In genomic region chr3:155069729-155070128, GRCh38 we compare ENCODE assay signal across 17 cellular contexts. TPM values are rescaled to one million over a fixed set of nuclear protein-coding genes. Genes with fewer than 3 reads are reported as not detected.
A peak's percentile ranks its signal among the peaks of the same experiment; 100 is the strongest.
DNase-seq lines count a peak whose midpoint lies in the region; ATAC-seq, FAIRE-seq and TF ChIP-seq lines count a peak whose summit lies in the region.
"Had no signal": no experiment of that assay in that cellular context is flagged by ENCODE, and none has a peak within 500 bp of the region (broad histone marks: within the 10 kb centered on the region; RNA-seq: fewer than 3 reads in every experiment).

No MANE protein-coding gene starts in this region.

- no peak for FAIRE-seq in HTR-8/SVneo (lab: Jason Lieb, UNC)
- FAIRE-seq: A549 had no signal

- no peaks in the 10 kb centered on the region for H3K4me1 Mint-ChIP-seq in T-helper 2 cell treated with Interferon-gamma antibody and Interleukin-4, amounts not matched to agents 5 μg/mL and 100 μg/mL, for 36 hours (ENCODE audit: low read depth)
- H3K4me1 Mint-ChIP-seq: activated CD4-positive, alpha-beta memory T cell treated with anti-CD3 and anti-CD28 coated beads, Interleukin-2, amount 10 ng/mL, durations not matched to agents 7 days and 5 days; H9 had no signal

- H3K36me3 ChIP-seq in ACC112 (ENCODE audit: insufficient read depth, low read length) (no peaks in the 10 kb centered on the region), brain microvascular endothelial cell (replicated peaks) (no peaks in the 10 kb centered on the region), kidney epithelial cell (ENCODE audit: control insufficient read depth, insufficient read depth, low read length) (no peaks in the 10 kb centered on the region)

- no peaks in the 10 kb centered on the region for H3K9me3 Mint-ChIP-seq in T-helper 2 cell treated with Interferon-gamma antibody and Interleukin-4, amounts not matched to agents 5 μg/mL and 100 μg/mL, for 36 hours
- H3K9me3 Mint-ChIP-seq: activated CD4-positive, alpha-beta memory T cell treated with anti-CD3 and anti-CD28 coated beads, Interleukin-2, amount 10 ng/mL, durations not matched to agents 7 days and 5 days; H9 had no signal

- H3K27ac Mint-ChIP-seq in T-helper 2 cell treated with Interferon-gamma antibody and Interleukin-4, amounts not matched to agents 5 μg/mL and 100 μg/mL, for 36 hours = no peak overlapping the region
- H3K27ac Mint-ChIP-seq: activated CD4-positive, alpha-beta memory T cell treated with anti-CD3 and anti-CD28 coated beads, Interleukin-2, amount 10 ng/mL, durations not matched to agents 7 days and 5 days; effector memory CD8-positive, alpha-beta T cell; H9 had no signal

- intact Hi-C loops in head of caudate nucleus (cut with DNase I) = no loop called here

- H2AFZ ChIP-seq in ACC112 (ENCODE audit: low read length, unreplicated experiment) = peak overlapping the region; percentile 80

- no peaks in the 10 kb centered on the region for H3K27me3 Mint-ChIP-seq in T-helper 2 cell treated with Interferon-gamma antibody and Interleukin-4, amounts not matched to agents 5 μg/mL and 100 μg/mL, for 36 hours (ENCODE audit: low read depth)
- H3K27me3 Mint-ChIP-seq: activated CD4-positive, alpha-beta memory T cell treated with anti-CD3 and anti-CD28 coated beads, Interleukin-2, amount 10 ng/mL, durations not matched to agents 7 days and 5 days; effector memory CD8-positive, alpha-beta T cell had no signal

- H3K27me3 ChIP-seq in ACC112 (ENCODE audit: insufficient read depth, low read length) = no peaks in the 10 kb centered on the region
- H3K27me3 ChIP-seq in brain microvascular endothelial cell (replicated peaks) = no peaks in the 10 kb centered on the region
- H3K27me3 ChIP-seq in kidney epithelial cell (ENCODE audit: control insufficient read depth, insufficient read depth, low read length) = no peaks in the 10 kb centered on the region

- no peaks in the 10 kb centered on the region for H3K79me2 ChIP-seq in ACC112 (ENCODE audit: control insufficient read depth, insufficient read depth, low read length, unreplicated experiment)

- H3K27ac ChIP-seq in ACC112 (ENCODE audit: low read depth, low read length) (peak overlapping the region; percentile 99), brain microvascular endothelial cell (peak overlapping the region; percentile 96)
- H3K27ac ChIP-seq: A549 had no signal

- ATAC-seq in GM21786 (IDR thresholded peaks at IDR 0.05; ENCODE audit: unreplicated experiment) (no peak), GM19467 (IDR thresholded peaks at IDR 0.05; ENCODE audit: unreplicated experiment) (no peak)
- ATAC-seq: A549; effector memory CD8-positive, alpha-beta T cell; left colon had no signal

- TF ChIP-seq CTCF in brain microvascular endothelial cell (IDR thresholded peaks at IDR 0.05; ENCODE audit: low read depth, low read length, missing control alignments) (no peak), kidney epithelial cell (IDR thresholded peaks at IDR 0.05; ENCODE audit: insufficient read depth, low read length, poor library complexity, severe bottlenecking) (no peak)

- H3K4me3 Mint-ChIP-seq in T-helper 2 cell treated with Interferon-gamma antibody and Interleukin-4, amounts not matched to agents 5 μg/mL and 100 μg/mL, for 36 hours = no peak overlapping the region
- H3K4me3 Mint-ChIP-seq: activated CD4-positive, alpha-beta memory T cell treated with anti-CD3 and anti-CD28 coated beads, Interleukin-2, amount 10 ng/mL, durations not matched to agents 7 days and 5 days; effector memory CD8-positive, alpha-beta T cell; H9; nephron had no signal

- peaks cover 52% of the 10 kb centered on the region for H3K4me1 ChIP-seq in ACC112 (ENCODE audit: control insufficient read depth, insufficient read depth, low read length, unreplicated experiment)
- H3K4me1 ChIP-seq: A549 had no signal

- H3K4me3 ChIP-seq in ACC112 (ENCODE audit: low read depth, low read length) (no peak overlapping the region), brain microvascular endothelial cell (ENCODE audit: low read depth, low read length) (no peak overlapping the region), kidney epithelial cell (ENCODE audit: low read depth, low read length) (no peak overlapping the region)
- H3K4me3 ChIP-seq: A549 had no signal

- in situ Hi-C loops in brain microvascular endothelial cell (cut with HindIII; ENCODE audit: low pct_ligation_motif_present, low sequenced_read_pairs) = no loop called here

- H3K36me3 Mint-ChIP-seq in T-helper 2 cell treated with Interferon-gamma antibody and Interleukin-4, amounts not matched to agents 5 μg/mL and 100 μg/mL, for 36 hours (ENCODE audit: low read depth) = no peaks in the 10 kb centered on the region

- DNase-seq in HTR-8/SVneo (ENCODE audit: insufficient read length, low spot score) (peak; percentile 29), brain microvascular endothelial cell (peak; percentile 75), kidney epithelial cell (ENCODE audit: low read depth) (peak; percentile 21), head of caudate nucleus (no peak)
- no peak for DNase-seq in T-helper 2 cell treated with Interferon-gamma antibody and Interleukin-4, amounts not matched to agents 5 μg/mL and 100 μg/mL, for 36 hours (ENCODE audit: low spot score)
- DNase-seq: activated CD4-positive, alpha-beta memory T cell treated with anti-CD3 and anti-CD28 coated beads, Interleukin-2, amount 10 ng/mL, durations not matched to agents 7 days and 5 days; effector memory CD8-positive, alpha-beta T cell; H9; left colon; NCI-H2029; NCI-H82; substantia nigra had no signal

RNA-seq across cellular contexts. Expression of gene MME, which starts 10.4 kb away (rescaled TPM):
- 83.5 and 117 TPM in 2 replicates for total RNA-seq in kidney epithelial cell
- total RNA-seq: activated CD4-positive, alpha-beta memory T cell treated with anti-CD3 and anti-CD28 coated beads, Interleukin-2, amount 10 ng/mL, durations not matched to agents 7 days and 5 days had no signal

Comparison
In these comparisons a context has a peak if more than half of its experiments do, and no peak if none do; other contexts are left out.
1. DNase-seq: peak in HTR-8/SVneo (single experiment), brain microvascular endothelial cell (single experiment) and kidney epithelial cell (single experiment); none in head of caudate nucleus (0 of 42) and T-helper 2 cell treated with Interferon-gamma antibody and Interleukin-4, amounts not matched to agents 5 μg/mL and 100 μg/mL, for 36 hours (single experiment).